Comparison of ENCODE assay signal across 15 cellular contexts in the genomic region with DNA sequence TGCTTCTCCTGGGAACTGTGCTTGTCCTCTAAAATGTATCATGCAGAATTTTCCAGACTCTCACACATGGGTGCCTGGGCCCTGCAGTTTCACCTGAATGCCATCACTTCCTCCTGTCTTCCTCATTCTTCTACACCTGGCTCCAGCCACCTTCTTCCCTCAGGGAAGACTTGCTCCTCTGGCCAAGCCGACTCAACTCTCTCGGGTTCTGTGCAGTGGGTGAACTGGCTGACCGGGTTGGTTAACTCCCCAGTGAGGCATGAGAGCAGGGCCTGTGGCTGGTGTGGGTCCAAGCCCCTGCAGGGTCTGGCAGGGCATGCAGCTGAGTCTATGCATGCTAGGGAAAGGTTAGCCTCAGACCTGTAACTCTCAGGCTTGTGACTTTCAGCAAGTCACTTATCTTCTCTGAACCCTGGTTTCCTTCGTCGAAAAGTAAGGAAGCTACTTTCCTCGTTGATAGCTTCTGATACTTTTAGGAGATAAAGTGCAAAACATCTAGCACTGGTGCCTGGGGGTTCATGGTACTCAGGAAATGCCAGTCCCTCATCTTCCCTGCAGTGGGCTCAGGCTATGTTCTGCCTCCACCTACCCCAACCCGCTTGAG. TPM values are rescaled to one million over a fixed set of nuclear protein-coding genes. Genes with fewer than 3 reads are reported as not detected.
DNase-seq lines count a peak whose midpoint lies in the region; ATAC-seq, FAIRE-seq and TF ChIP-seq lines count a peak whose summit lies in the region.
"Had no signal": no experiment of that assay in that cellular context is flagged by ENCODE, and none has a peak within 500 bp of the region (broad histone marks: within the 10 kb centered on the region; RNA-seq: fewer than 3 reads in every experiment).

No MANE protein-coding gene starts in this region.

- TF ChIP-seq CTCF in DND-41 (IDR thresholded peaks at IDR 0.05; ENCODE audit: borderline replicate concordance, extremely low read depth, low read length, poor library complexity, severe bottlenecking) (no peak), osteoblast (IDR thresholded peaks at IDR 0.05; ENCODE audit: extremely low read depth, low read depth, low read length) (no peak)

- no peak for FAIRE-seq in HTR-8/SVneo (lab: Jason Lieb, UNC)
- FAIRE-seq: D721Med had no signal

- H3K4me2 ChIP-seq in DND-41 (ENCODE audit: insufficient read depth, low read length) (no peak overlapping the region), osteoblast (ENCODE audit: insufficient read depth, low read length) (no peak overlapping the region)
- H3K4me2 ChIP-seq: GM23338 had no signal

- H3K9me3 ChIP-seq in DND-41 (ENCODE audit: insufficient read depth, low read length, severe bottlenecking) (no peaks in the 10 kb centered on the region), osteoblast (ENCODE audit: low read depth, low read length) (no peaks in the 10 kb centered on the region)
- H3K9me3 ChIP-seq: ascending aorta, left ventricle myocardium inferior had no signal

- H3K36me3 Mint-ChIP-seq in IgD-negative memory B cell: peaks cover 4% of the 10 kb centered on the region
- peaks cover 88% of the 10 kb centered on the region for H3K36me3 Mint-ChIP-seq in activated naive CD8-positive, alpha-beta T cell treated with anti-CD3 and anti-CD28 coated beads, Interleukin-2, amount 50 U/mL, for 24 hours (ENCODE audit: low read depth)

- H3K27ac Mint-ChIP-seq in IgD-negative memory B cell: peak overlapping the region; percentile 18 to 98 (median 93)
- peak overlapping the region; percentile 100 for H3K27ac Mint-ChIP-seq in activated naive CD8-positive, alpha-beta T cell treated with anti-CD3 and anti-CD28 coated beads, Interleukin-2, amount 50 U/mL, for 24 hours
- H3K27ac Mint-ChIP-seq: GM23338 had no signal

- H3K4me1 ChIP-seq in DND-41 (ENCODE audit: insufficient read depth, low read length): peaks cover 65% of the 10 kb centered on the region
- peaks cover 47% of the 10 kb centered on the region for H3K4me1 ChIP-seq in osteoblast (ENCODE audit: insufficient read depth, low read length)
- H3K4me1 ChIP-seq: ascending aorta had no signal

- H3K27me3 Mint-ChIP-seq in IgD-negative memory B cell: peaks cover 2% of the 10 kb centered on the region
- no peaks in the 10 kb centered on the region for H3K27me3 Mint-ChIP-seq in activated naive CD8-positive, alpha-beta T cell treated with anti-CD3 and anti-CD28 coated beads, Interleukin-2, amount 50 U/mL, for 24 hours

- peaks cover 64% of the 10 kb centered on the region for H3K36me3 ChIP-seq in DND-41 (ENCODE audit: insufficient read depth, low read length)
- no peaks in the 10 kb centered on the region for H3K36me3 ChIP-seq in osteoblast (ENCODE audit: insufficient read depth, low read length)
- H3K36me3 ChIP-seq: ascending aorta, left ventricle myocardium inferior had no signal

- H3K79me2 ChIP-seq in DND-41 (ENCODE audit: insufficient read depth, low read length) (peaks cover 94% of the 10 kb centered on the region), osteoblast (ENCODE audit: insufficient read depth, low read length) (peaks cover 15% of the 10 kb centered on the region)

- no peaks in the 10 kb centered on the region for H3K9me3 Mint-ChIP-seq in IgD-negative memory B cell
- H3K9me3 Mint-ChIP-seq in activated naive CD8-positive, alpha-beta T cell treated with anti-CD3 and anti-CD28 coated beads, Interleukin-2, amount 50 U/mL, for 24 hours: no peaks in the 10 kb centered on the region
- H3K9me3 Mint-ChIP-seq: GM23338 had no signal

- peak overlapping the region; percentile 2 to 88 (median 59) for H3K4me3 Mint-ChIP-seq in IgD-negative memory B cell
- H3K4me3 Mint-ChIP-seq in activated naive CD8-positive, alpha-beta T cell treated with anti-CD3 and anti-CD28 coated beads, Interleukin-2, amount 50 U/mL, for 24 hours: peak overlapping the region; percentile 47
- H3K4me3 Mint-ChIP-seq: GM23338 had no signal

- DNase-seq in DND-41: no peak
- no peak for DNase-seq in activated naive CD8-positive, alpha-beta T cell treated with anti-CD3 and anti-CD28 coated beads, Interleukin-2, amount 50 U/mL, for 24 hours
- DNase-seq in osteoblast (ENCODE audit: insufficient read length, low spot score, missing footprints): peak; percentile 63
- DNase-seq in NCI-H524 treated with DMSO at 0.1 percent for 48 hours (lab: John Stamatoyannopoulos, UW): no peak
- DNase-seq in HTR-8/SVneo (ENCODE audit: insufficient read length, low spot score): no peak
- no peak for DNase-seq in SHP77 treated with DMSO at 0.1 percent for 48 hours (lab: John Stamatoyannopoulos, UW)
- DNase-seq: effector CD8-positive, alpha-beta T cell; glutamatergic neuron; left ventricle myocardium inferior; NCI-H1436; stimulated activated naive CD4-positive, alpha-beta T cell treated with Interleukin-2 at 50 U/mL for 16 hours had no signal

- H3K27ac ChIP-seq in DND-41 (ENCODE audit: low read length) (peak overlapping the region; percentile 99), osteoblast (ENCODE audit: low read depth, low read length) (no peak overlapping the region)
- H3K27ac ChIP-seq: ascending aorta had no signal

- no peak overlapping the region for H3K9ac ChIP-seq in DND-41 (ENCODE audit: low read depth, low read length)

- no peak overlapping the region for H2AFZ ChIP-seq in DND-41 (ENCODE audit: low read depth, low read length)
- no peak overlapping the region for H2AFZ ChIP-seq in osteoblast (ENCODE audit: low read length)
- H2AFZ ChIP-seq: GM23338 had no signal

- H4K20me1 ChIP-seq in DND-41 (ENCODE audit: insufficient read depth, low read length) (peaks cover 47% of the 10 kb centered on the region), osteoblast (ENCODE audit: insufficient read depth, low read length) (no peaks in the 10 kb centered on the region)

- H3K4me3 ChIP-seq in DND-41 (ENCODE audit: low read depth in 1 of 2, low read length in 2 of 2): no peak overlapping the region
- H3K4me3 ChIP-seq in osteoblast (ENCODE audit: insufficient read depth, low read length): no peak overlapping the region
- H3K4me3 ChIP-seq: ascending aorta, GM23338, left ventricle myocardium inferior had no signal

- no peak for ATAC-seq in DND-41 (ENCODE audit: insufficient read depth, low read depth)
- ATAC-seq in activated naive CD8-positive, alpha-beta T cell treated with anti-CD3 and anti-CD28 coated beads, Interleukin-2, amount 50 U/mL, for 24 hours: no peak
- ATAC-seq: GM23338 had no signal

- H3K27me3 ChIP-seq in DND-41 (ENCODE audit: insufficient read depth, low read length, poor library complexity) (no peaks in the 10 kb centered on the region), osteoblast (ENCODE audit: insufficient read depth, low read length) (no peaks in the 10 kb centered on the region)
- H3K27me3 ChIP-seq: ascending aorta had no signal

- peaks cover 64 to 76% (median 75%) of the 10 kb centered on the region in 3 donors for H3K4me1 Mint-ChIP-seq in IgD-negative memory B cell
- H3K4me1 Mint-ChIP-seq in activated naive CD8-positive, alpha-beta T cell treated with anti-CD3 and anti-CD28 coated beads, Interleukin-2, amount 50 U/mL, for 24 hours: peaks cover 91% of the 10 kb centered on the region

RNA-seq across cellular contexts. Expression of a gene that starts 11.9 kb away (rescaled TPM):
- 544 TPM for polyA plus RNA-seq in IgD-negative memory B cell
- 14.7 and 23.2 TPM in 2 replicates for total RNA-seq in osteoblast
